In the genomic region with DNA sequence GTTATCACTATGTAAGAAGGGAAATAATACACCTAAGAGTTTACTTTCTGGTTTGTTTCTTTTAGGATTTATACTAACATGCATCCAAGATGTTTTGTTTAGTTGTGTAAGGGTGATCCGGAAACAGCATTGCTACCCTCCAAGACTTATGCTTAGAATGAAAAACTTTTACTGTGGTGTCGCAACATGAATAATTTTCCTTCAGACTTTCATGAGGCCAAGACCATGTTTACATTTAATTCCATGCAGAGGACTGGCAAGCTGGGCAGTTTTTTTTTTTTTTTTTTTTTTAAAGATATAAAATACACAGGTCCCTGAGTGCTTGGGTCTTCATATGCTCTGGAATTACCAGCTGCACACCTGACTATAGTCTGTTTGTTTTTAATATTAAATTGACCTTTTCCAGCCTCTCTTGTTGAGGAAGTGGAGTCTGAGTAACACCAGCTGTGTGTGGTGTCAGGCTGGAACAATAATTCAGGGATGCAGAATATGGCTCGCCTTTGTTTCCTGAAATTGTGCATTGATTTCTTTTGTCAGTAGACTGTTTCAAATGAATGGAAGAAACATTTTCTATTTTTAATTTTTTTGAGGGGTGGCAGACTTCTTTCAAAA, we compare ENCODE assay signal across 17 cellular contexts.
DNase-seq lines count a peak whose midpoint lies in the region; ATAC-seq and TF ChIP-seq lines count a peak whose summit lies in the region.
"Had no signal": no experiment of that assay in that cellular context is flagged by ENCODE, and none has a peak within 500 bp of the region (broad histone marks: within the 10 kb centered on the region; RNA-seq: fewer than 3 reads in every experiment).

No MANE protein-coding gene starts in this region.

- no peaks in the 10 kb centered on the region for H4K20me1 ChIP-seq in mammary epithelial cell (ENCODE audit: insufficient read depth, low read length)

- H3K36me3 ChIP-seq in mammary epithelial cell (ENCODE audit: insufficient read depth, low read length): peaks cover 1% of the 10 kb centered on the region
- no peaks in the 10 kb centered on the region for H3K36me3 ChIP-seq in SK-N-MC (ENCODE audit: insufficient read depth, low read length)
- no peaks in the 10 kb centered on the region for H3K36me3 ChIP-seq in spleen
- H3K36me3 ChIP-seq: gastrocnemius medialis, thoracic aorta had no signal

- no peak overlapping the region for H3K4me2 ChIP-seq in mammary epithelial cell (ENCODE audit: insufficient read depth, low read depth, low read length)

- H3K27ac ChIP-seq in mammary epithelial cell (ENCODE audit: insufficient read depth, low read depth, low read length) (no peak overlapping the region), SK-N-MC (peak overlapping the region; percentile 29; the same call in 1 of the 2 replicates), spleen (no peak overlapping the region)
- H3K27ac ChIP-seq: gastrocnemius medialis had no signal

- H3K4me3 Mint-ChIP-seq in MCF 10A (ENCODE audit: unreplicated experiment): no peak overlapping the region
- H3K4me3 Mint-ChIP-seq: activated CD4-positive, alpha-beta T cell treated with anti-CD3 and anti-CD28 coated beads, Interleukin-2, amount 10 ng/mL, durations not matched to agents 24 days and 14 days; HFFc6 had no signal

- intact Hi-C loops in MCF 10A (cut with micrococcal nuclease) (no loop called here), mammary epithelial cell (cut with micrococcal nuclease) (no loop called here), spleen (cut with DNase I; ENCODE audit: low total_unique reads) (no loop called here)

- H3K4me3 ChIP-seq in mammary epithelial cell (replicated peaks in 1 of 3; ENCODE audit: insufficient read depth in 1 of 3, low read depth in 2 of 3, low read length in 3 of 3) (no peak overlapping the region), SK-N-MC (no peak overlapping the region), fibroblast of villous mesenchyme (ENCODE audit: low read depth, low read length) (no peak overlapping the region), spleen (no peak overlapping the region)
- H3K4me3 ChIP-seq: gastrocnemius medialis, thoracic aorta had no signal

- DNase-seq in MCF 10A (ENCODE audit: unreplicated experiment): peak; percentile 21
- no peak for DNase-seq in mammary epithelial cell
- DNase-seq in SK-N-MC (ENCODE audit: low read depth, low spot score): peak; percentile 45
- peak; percentile 88 for DNase-seq in fibroblast of villous mesenchyme (ENCODE audit: low read depth)
- no peak for DNase-seq in CD1c-positive myeloid dendritic cell (ENCODE audit: extremely low spot score)
- no peak for DNase-seq in spleen
- DNase-seq: activated CD4-positive, alpha-beta T cell treated with anti-CD3 and anti-CD28 coated beads, Interleukin-2, amount 10 ng/mL, durations not matched to agents 24 days and 14 days; activated T-cell treated with anti-CD3 and anti-CD28 coated beads, Interleukin-2, amount 50 U/mL, for 1 hour; amygdala; cortex of kidney; DMS79; gastrocnemius medialis; HFFc6; posterior cingulate gyrus had no signal

- peaks cover 25% of the 10 kb centered on the region for H3K79me2 ChIP-seq in mammary epithelial cell (ENCODE audit: insufficient read depth, low read length)

- H3K27ac Mint-ChIP-seq in MCF 10A (ENCODE audit: low read depth, unreplicated experiment): no peak overlapping the region
- H3K27ac Mint-ChIP-seq: activated CD4-positive, alpha-beta T cell treated with anti-CD3 and anti-CD28 coated beads, Interleukin-2, amount 10 ng/mL, durations not matched to agents 24 days and 14 days; HFFc6 had no signal

- CTCF ChIA-PET in MCF 10A (lab: Yijun Ruan, JAX) (interaction anchor here (0.5 to 1.3 kb wide), 3 partner anchors 10 to 105 kb away, joined by 3 read pairs; no protein-coding TSS in a partner anchor), mammary epithelial cell (lab: Charles Lee; ENCODE audit: low non-redundant PET) (no interaction called here)

- H3K36me3 Mint-ChIP-seq in MCF 10A (ENCODE audit: insufficient read depth, unreplicated experiment): no peaks in the 10 kb centered on the region

- H3K9ac ChIP-seq in mammary epithelial cell (ENCODE audit: insufficient read depth, low read length) (no peak overlapping the region), SK-N-MC (ENCODE audit: insufficient read length) (no peak overlapping the region)

- POLR2A ChIA-PET in MCF 10A (lab: Yijun Ruan, JAX): interaction anchor here (0.9 kb wide), 2 partner anchors 12 to 81 kb away, joined by 3 read pairs; no protein-coding TSS in a partner anchor

- no peaks in the 10 kb centered on the region for H3K27me3 Mint-ChIP-seq in MCF 10A (ENCODE audit: insufficient read depth, unreplicated experiment)

- dilution Hi-C loops in mammary epithelial cell (cut with HindIII; ENCODE audit: low sequenced_read_pairs): no loop called here

- TF ChIP-seq POLR2A in spleen (IDR thresholded peaks at IDR 0.05): no peak

- H2AFZ ChIP-seq in mammary epithelial cell (ENCODE audit: low read depth, low read length): no peak overlapping the region

- WGBS in mammary epithelial cell (ENCODE audit: low coverage, missing lambda C conversion rate): 65% methylated on average over 3 of the region's 3 CpGs
- 55 to 63% (median 61%) methylated on average over 3 of the region's 3 CpGs for WGBS in spleen, 5 donors

- H3K4me1 Mint-ChIP-seq in MCF 10A (ENCODE audit: insufficient read depth, unreplicated experiment): no peaks in the 10 kb centered on the region
- H3K4me1 Mint-ChIP-seq: activated CD4-positive, alpha-beta T cell treated with anti-CD3 and anti-CD28 coated beads, Interleukin-2, amount 10 ng/mL, durations not matched to agents 24 days and 14 days had no signal

- H3K9me3 ChIP-seq in mammary epithelial cell (replicated peaks; ENCODE audit: insufficient read depth, low read length) (no peaks in the 10 kb centered on the region), SK-N-MC (ENCODE audit: low read depth, low read length) (0 out of 2 replicates have a peak, but pooled peaks cover under 1% of the 10 kb centered on the region), spleen (peaks cover 0 to 11% (median 8%) of the 10 kb centered on the region in 8 donors)
- H3K9me3 ChIP-seq: gastrocnemius medialis had no signal

- H3K27me3 ChIP-seq in mammary epithelial cell (ENCODE audit: insufficient read depth, low read length) (no peaks in the 10 kb centered on the region), spleen (replicated peaks in 1 of 7) (no peaks in the 10 kb centered on the region)
- H3K27me3 ChIP-seq: gastrocnemius medialis had no signal

- TF ChIP-seq CTCF in MCF 10A (IDR thresholded peaks at IDR 0.05; ENCODE audit: unreplicated experiment): no peak
- TF ChIP-seq CTCF in mammary epithelial cell (conservative IDR thresholded peaks at IDR 0.05 in 1 of 2, IDR thresholded peaks at IDR 0.05 in 1 of 2; ENCODE audit: extremely low read depth in 1 of 2, insufficient read depth in 1 of 2, low read depth in 1 of 2, low read length in 2 of 2): no peak
- TF ChIP-seq CTCF in fibroblast of villous mesenchyme (IDR thresholded peaks at IDR 0.05; ENCODE audit: insufficient read depth, low read depth, low read length): no peak
- TF ChIP-seq CTCF in spleen (IDR thresholded peaks at IDR 0.05 in 8 of 11, conservative IDR thresholded peaks at IDR 0.05 in 3 of 11): no peak

- in situ Hi-C loops in mammary epithelial cell (cut with MboI; ENCODE audit: low sequenced_read_pairs in 2 of 2): no loop called here

- H3K4me1 ChIP-seq in mammary epithelial cell (ENCODE audit: insufficient read depth, low read length) (no peaks in the 10 kb centered on the region), spleen (peaks cover 0 to 4% (median 0%) of the 10 kb centered on the region in 6 donors)

- H3K9me3 Mint-ChIP-seq in MCF 10A (ENCODE audit: unreplicated experiment): no peaks in the 10 kb centered on the region

- ATAC-seq in HG03039 (IDR thresholded peaks at IDR 0.05; ENCODE audit: unreplicated experiment): no peak
- ATAC-seq in GM19455 (IDR thresholded peaks at IDR 0.05; ENCODE audit: unreplicated experiment): no peak
- ATAC-seq: gastrocnemius medialis had no signal

- BruUV-seq in MCF 10A (replicated peaks; lab: Mats Ljungman, UMichigan) (no TSS peak), mammary epithelial cell (replicated peaks; lab: Mats Ljungman, UMichigan) (no TSS peak)

Comparison
In these comparisons a context has a peak if more than half of its experiments do, and no peak if none do; other contexts are left out.
1. DNase-seq: peak in MCF 10A (single experiment), SK-N-MC (single experiment) and fibroblast of villous mesenchyme (single experiment); none in mammary epithelial cell (single experiment), CD1c-positive myeloid dendritic cell (single experiment) and spleen (single experiment).